ENCODE assay signal across 10 cellular contexts in genomic region chr3:182241777-182242556, GRCh38.
DNase-seq lines count a peak whose midpoint lies in the region; ATAC-seq and TF ChIP-seq lines count a peak whose summit lies in the region.
"Had no signal": no experiment of that assay in that cellular context is flagged by ENCODE, and none has a peak within 500 bp of the region (broad histone marks: within the 10 kb centered on the region; RNA-seq: fewer than 3 reads in every experiment).

No MANE protein-coding gene starts in this region.

- WGBS in tibial nerve, 2 donors, result 29 to 35% methylated on average over 15 of the region's 15 CpGs

- ATAC-seq in SK-N-SH treated with all-trans-retinoic acid at 6 μM for 48 hours, result peak; percentile 32; the same call in 1 of the 3 replicates
- no peak for ATAC-seq in HG03457 (IDR thresholded peaks at IDR 0.05; ENCODE audit: unreplicated experiment)

- TF ChIP-seq CTCF in fibroblast of the aortic adventitia (IDR thresholded peaks at IDR 0.05; ENCODE audit: insufficient read depth, low read length), result no peak
- no peak for TF ChIP-seq CTCF in tibial nerve (IDR thresholded peaks at IDR 0.05)

- no peak overlapping the region for H3K9ac ChIP-seq in muscle layer of colon (ENCODE audit: low read length)

- no peaks in the 10 kb centered on the region for H3K9me3 ChIP-seq in muscle layer of colon (ENCODE audit: low read length)
- H3K9me3 ChIP-seq in tibial nerve, result no peaks in the 10 kb centered on the region
- H3K9me3 ChIP-seq: neutrophil had no signal

- H3K27me3 ChIP-seq in muscle layer of colon (ENCODE audit: control insufficient read depth in 1 of 2, insufficient read depth in 2 of 2, low read length in 2 of 2) (no peaks in the 10 kb centered on the region), tibial nerve (no peaks in the 10 kb centered on the region)
- H3K27me3 ChIP-seq: neutrophil had no signal

- H3K36me3 ChIP-seq in muscle layer of colon (ENCODE audit: insufficient read depth, low read length) (no peaks in the 10 kb centered on the region), tibial nerve (no peaks in the 10 kb centered on the region)
- H3K36me3 ChIP-seq: neutrophil had no signal

- H3K4me3 ChIP-seq in fibroblast of the aortic adventitia (ENCODE audit: low read depth, low read length) (no peak overlapping the region), muscle layer of colon (ENCODE audit: low read depth in 1 of 2, low read length in 2 of 2) (no peak overlapping the region), tibial nerve (no peak overlapping the region)

- DNase-seq in fibroblast of the aortic adventitia (ENCODE audit: low read depth) (peak; percentile 15), tibial nerve (ENCODE audit: low spot score in 2 of 2) (peak; percentile 40 to 50), DMS153 (lab: John Stamatoyannopoulos, UW) (no peak)
- no peak for DNase-seq in effector CD4-positive, alpha-beta T cell
- no peak for DNase-seq in stimulated activated CD4-positive, alpha-beta T cell treated with anti-CD3 and anti-CD28 coated beads, Interleukin-4, amount 100 ng/mL, for 4 hours
- DNase-seq: GDM1 had no signal

- H3K27ac ChIP-seq in muscle layer of colon (ENCODE audit: low read depth, low read length) (peak overlapping the region; percentile 43), tibial nerve (peak overlapping the region; percentile 46 to 94 (median 77))
- H3K27ac ChIP-seq: neutrophil had no signal

- no peak for TF ChIP-seq POLR2A in tibial nerve (IDR thresholded peaks at IDR 0.05)

- H3K4me1 ChIP-seq in muscle layer of colon (ENCODE audit: insufficient read depth, low read length) (peaks cover 14% of the 10 kb centered on the region), tibial nerve (peaks cover 0 to 34% (median 18%) of the 10 kb centered on the region in 4 donors)

- TF ChIP-seq EP300 in tibial nerve (IDR thresholded peaks at IDR 0.05), result peak in 1 of 2 donors; percentile 71

TF ChIP-seq in SK-N-SH treated with all-trans-retinoic acid at 6 μM for 48 hours, 23 proteins besides CTCF, POLR2A, EP300 and RAD21:
- TF ChIP-seq TSHZ2 (CRISPR knock-in tag; IDR thresholded peaks at IDR 0.05) (0 out of 2 replicates have a peak, but pooled peaks have one; percentile 26), POU6F1 (CRISPR knock-in tag; IDR thresholded peaks at IDR 0.05; ENCODE audit: borderline replicate concordance, low read depth) (no peak), ESRRG (CRISPR knock-in tag; IDR thresholded peaks at IDR 0.05) (no peak), TCF4 (CRISPR knock-in tag; IDR thresholded peaks at IDR 0.05; ENCODE audit: borderline replicate concordance) (no peak; the same call in 1 of the 2 replicates), CREB5 (CRISPR knock-in tag; IDR thresholded peaks at IDR 0.05; ENCODE audit: low read depth) (no peak), ZNF70 (CRISPR knock-in tag; IDR thresholded peaks at IDR 0.05) (no peak)

Comparison
In these comparisons a context has a peak if more than half of its experiments do, and no peak if none do; other contexts are left out.
1. DNase-seq: peak in fibroblast of the aortic adventitia (single experiment) and tibial nerve (2 of 2); none in effector CD4-positive, alpha-beta T cell (single experiment), stimulated activated CD4-positive, alpha-beta T cell treated with anti-CD3 and anti-CD28 coated beads, Interleukin-4, amount 100 ng/mL, for 4 hours (0 of 2) and DMS153 (single experiment).